Comparison of ENCODE assay signal across 33 cellular contexts in the genomic region with DNA sequence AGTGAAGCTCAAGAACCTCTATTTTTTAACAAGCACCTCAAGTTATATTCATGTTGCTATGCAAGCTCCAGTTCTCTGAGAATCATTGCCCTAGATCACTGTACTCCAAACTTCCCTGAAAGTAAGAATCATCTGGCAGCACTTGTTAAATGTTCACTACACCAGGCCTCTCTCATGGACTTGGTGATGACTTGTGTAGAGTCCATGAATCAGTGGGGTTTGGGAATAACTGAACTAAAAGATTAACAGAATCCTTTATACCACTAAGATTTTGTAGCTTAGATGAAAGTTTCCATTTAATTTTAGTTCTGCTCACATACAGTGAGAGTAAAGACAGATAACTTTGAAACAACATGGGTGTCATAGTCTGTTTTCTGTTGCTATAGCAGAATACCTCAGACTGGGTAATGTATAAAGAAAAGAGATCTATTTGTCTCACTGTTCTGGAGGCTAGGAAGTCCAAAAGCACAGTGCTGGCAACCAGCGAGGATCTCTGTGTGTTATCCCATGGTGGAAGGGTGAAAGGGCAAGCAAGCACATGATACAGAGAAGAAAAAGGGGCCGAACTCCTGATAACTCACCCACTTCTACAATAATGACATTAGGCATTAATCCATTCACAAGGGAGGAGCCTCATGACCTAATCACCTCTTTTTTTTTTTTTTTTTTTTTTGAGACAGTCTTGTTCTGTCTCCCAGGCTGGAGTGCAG. TPM values are rescaled to one million over a fixed set of nuclear protein-coding genes. Genes with fewer than 3 reads are reported as not detected.
"Had no signal": no experiment of that assay in that cellular context is flagged by ENCODE, and none has a peak within 500 bp of the region (broad histone marks: within the 10 kb centered on the region; RNA-seq: fewer than 3 reads in every experiment).

No MANE protein-coding gene starts in this region.

- FAIRE-seq: islet of Langerhans had no signal

- H3K27ac ChIP-seq: colonic mucosa, epithelial cell of prostate, esophagus muscularis mucosa, foreskin keratinocyte, gastroesophageal sphincter, heart left ventricle, neural progenitor cell, prostate gland, skin epidermis, stomach, thyroid gland, vagina had no signal

- H2AFZ ChIP-seq: neural progenitor cell had no signal

- H3K4me3 ChIP-seq: colonic mucosa, esophagus muscularis mucosa, gastroesophageal sphincter, heart left ventricle, mucosa of descending colon, neural progenitor cell, prostate gland, skin epidermis, stomach, thyroid gland, vagina had no signal

- H3K27ac Mint-ChIP-seq: dendritic cell treated with granulocyte-macrophage colony-stimulating factor and Interleukin-4, amounts not matched to agents 40 ng/mL and 50 ng/mL, for 4 days; endodermal cell; mesothelial cell of epicardium; nephron; neural progenitor cell had no signal

- H3K36me3 ChIP-seq: colonic mucosa, esophagus muscularis mucosa, gastroesophageal sphincter, heart left ventricle, neural progenitor cell, prostate gland, stomach, thyroid gland, vagina had no signal

- ATAC-seq: foreskin keratinocyte; gastroesophageal sphincter; heart left ventricle; mucosa of descending colon; naive thymus-derived CD4-positive, alpha-beta T cell; right cardiac atrium had no signal

- H3K4me2 ChIP-seq: neural progenitor cell had no signal

- H3K4me3 Mint-ChIP-seq: dendritic cell treated with granulocyte-macrophage colony-stimulating factor and Interleukin-4, amounts not matched to agents 40 ng/mL and 50 ng/mL, for 4 days; endodermal cell; mesothelial cell of epicardium; naive thymus-derived CD4-positive, alpha-beta T cell; nephron; neural progenitor cell had no signal

- H3K4me1 ChIP-seq: colonic mucosa, esophagus muscularis mucosa, gastroesophageal sphincter, neural progenitor cell, prostate gland, thyroid gland, vagina had no signal

- H3K36me3 Mint-ChIP-seq: mesothelial cell of epicardium, neural progenitor cell had no signal

- H3K27me3 ChIP-seq: colonic mucosa, esophagus muscularis mucosa, foreskin keratinocyte, gastroesophageal sphincter, heart left ventricle, neural progenitor cell, stomach, thyroid gland, vagina had no signal

- H3K9me3 Mint-ChIP-seq: dendritic cell treated with granulocyte-macrophage colony-stimulating factor and Interleukin-4, amounts not matched to agents 40 ng/mL and 50 ng/mL, for 4 days; endodermal cell; mesothelial cell of epicardium; nephron; neural progenitor cell had no signal

- DNase-seq: colonic mucosa; effector CD8-positive, alpha-beta T cell; endodermal cell; foreskin keratinocyte; heart left ventricle; hippocampal formation; kidney glomerular epithelial cell; mesenchymal stem cell; mucosa of descending colon; naive thymus-derived CD4-positive, alpha-beta T cell; nucleus accumbens; right cardiac atrium; stimulated activated CD4-positive, alpha-beta T cell treated with anti-CD3 and anti-CD28 coated beads, Interleukin-15, amount 100 ng/mL, for 24 hours; stimulated activated CD4-positive, alpha-beta T cell treated with anti-CD3 and anti-CD28 coated beads, Interleukin-2, amount 100 ng/mL, for 48 hours; stimulated activated naive CD4-positive, alpha-beta T cell; stomach; thyroid gland; trophoblast cell had no signal

- H3K4me1 Mint-ChIP-seq: mesothelial cell of epicardium had no signal

- H3K9me3 ChIP-seq: colonic mucosa, esophagus muscularis mucosa, gastroesophageal sphincter, heart left ventricle, mucosa of descending colon, prostate gland, stomach, thyroid gland, vagina had no signal

RNA-seq across cellular contexts. Expression of a gene that starts 27.9 kb away (rescaled TPM):
- total RNA-seq: chondrocyte, fibroblast of lung, foreskin keratinocyte, lung microvascular endothelial cell, osteocyte had no signal
- polyA plus RNA-seq: fibroblast of lung had no signal
